Comparison of ENCODE assay signal across 8 cellular contexts in genomic region chr6:43053545-43054205, GRCh38. TPM values are rescaled to one million over a fixed set of nuclear protein-coding genes. Genes with fewer than 3 reads are reported as not detected.
DNase-seq lines count a peak whose midpoint lies in the region; ATAC-seq and TF ChIP-seq lines count a peak whose summit lies in the region.

TSS of gene CUL7 (minus strand) at chr6:43053851. CDS start at chr6:43052788, 1,063 bp downstream.

- H3K36me3 Mint-ChIP-seq in activated T-helper 1 cell treated with anti-CD3 and anti-CD28 coated beads, Interleukin-12 subunit alpha, Interleukin-12 subunit beta, Interleukin-2, Interleukin-4 antibody, amounts not matched to agents 30 ng/mL and 10 ng/mL and 1 ng/mL, durations not matched to agents 14 hours and 24 hours and 36 hours (ENCODE audit: low read depth): peaks cover 38% of the 10 kb centered on the region
- H3K36me3 Mint-ChIP-seq in naive thymus-derived CD4-positive, alpha-beta T cell: peaks cover 0 to 28% (median 7%) of the 10 kb centered on the region in 5 donors
- H3K36me3 Mint-ChIP-seq in stimulated activated memory B cell treated with anti-CD40 and anti-IgM and Interleukin-4, amounts not matched to agents 10 μg/mL and 1 μg/mL and 100 μg/mL, for 72 hours: peaks cover 51% of the 10 kb centered on the region

- ATAC-seq in naive thymus-derived CD4-positive, alpha-beta T cell: peak; percentile 99
- peak; percentile 98 for ATAC-seq in stimulated activated memory B cell treated with anti-CD40 and anti-IgM and Interleukin-4, amounts not matched to agents 10 μg/mL and 1 μg/mL and 100 μg/mL, for 72 hours

- peak within 1 kb of the TSS; percentile 98 for H3K27ac Mint-ChIP-seq in activated T-helper 1 cell treated with anti-CD3 and anti-CD28 coated beads, Interleukin-12 subunit alpha, Interleukin-12 subunit beta, Interleukin-2, Interleukin-4 antibody, amounts not matched to agents 30 ng/mL and 10 ng/mL and 1 ng/mL, durations not matched to agents 14 hours and 24 hours and 36 hours
- H3K27ac Mint-ChIP-seq in naive thymus-derived CD4-positive, alpha-beta T cell: peak within 1 kb of the TSS; percentile 92 to 99 (median 97)
- H3K27ac Mint-ChIP-seq in stimulated activated memory B cell treated with anti-CD40 and anti-IgM and Interleukin-4, amounts not matched to agents 10 μg/mL and 1 μg/mL and 100 μg/mL, for 72 hours: peak within 1 kb of the TSS; percentile 96

- H3K4me3 ChIP-seq in DOHH2 (ENCODE audit: low read length) (peak within 1 kb of the TSS; percentile 80), GM23248 (peak within 1 kb of the TSS; percentile 93), LNCaP clone FGC (ENCODE audit: low read depth, low read length) (peak within 1 kb of the TSS; percentile 94)
- peak within 1 kb of the TSS; percentile 70 for H3K4me3 ChIP-seq in naive thymus-derived CD4-positive, alpha-beta T cell (ENCODE audit: low read length)

- peak; percentile 14 for TF ChIP-seq CTCF in DOHH2 (IDR thresholded peaks at IDR 0.05; ENCODE audit: low read depth, low read length, poor library complexity, severe bottlenecking)
- no peak for TF ChIP-seq CTCF in LNCaP clone FGC (IDR thresholded peaks at IDR 0.05; ENCODE audit: control insufficient read depth, extremely low read depth, insufficient read depth)

- intact Hi-C loops in activated T-helper 1 cell treated with anti-CD3 and anti-CD28 coated beads, Interleukin-12 subunit alpha, Interleukin-12 subunit beta, Interleukin-2, Interleukin-4 antibody, amounts not matched to agents 30 ng/mL and 10 ng/mL and 1 ng/mL, durations not matched to agents 14 hours and 24 hours and 36 hours (cut with micrococcal nuclease): loop anchor here (1.0 to 10.0 kb wide), 9 partner anchors 39 to 1334 kb away; partner anchors contain the start of genes BICRAL, CDC5L, CNPY3 and GTPBP2
- intact Hi-C loops in naive thymus-derived CD4-positive, alpha-beta T cell (cut with micrococcal nuclease): loop anchor here (1.0 to 10.0 kb wide), 9 partner anchors 32 to 1319 kb away; partner anchors contain the start of genes CNPY3 (in 2 of the 2), KLHDC3 (in 2 of the 2), PEX6 (in 2 of the 2) and PPP2R5D (in 2 of the 2)

- H3K9ac ChIP-seq in GM23248: peak within 1 kb of the TSS; percentile 99

- H3K4me2 ChIP-seq in DOHH2 (ENCODE audit: low read length): peak within 1 kb of the TSS; percentile 81
- peak within 1 kb of the TSS; percentile 99 for H3K4me2 ChIP-seq in GM23248 (ENCODE audit: unreplicated experiment)

- 2 to 4% methylated on average over 32 to 43 of the region's 45 CpGs for WGBS in GM23248 (ENCODE audit: low coverage in 1 of 2, low lambda C conversion rate in 2 of 2, missing lambda C conversion rate in 2 of 2), 2 experiments

- H3K36me3 ChIP-seq in DOHH2 (ENCODE audit: control insufficient read depth, low read length): peaks cover 22% of the 10 kb centered on the region
- H3K36me3 ChIP-seq in GM23248 (ENCODE audit: low read depth): peaks cover 10% of the 10 kb centered on the region
- H3K36me3 ChIP-seq in naive thymus-derived CD4-positive, alpha-beta T cell (ENCODE audit: control insufficient read depth in 2 of 3, insufficient read depth in 3 of 3, low read length in 3 of 3): peaks cover 0 to 36% (median 4%) of the 10 kb centered on the region in 3 experiments

- no peaks in the 10 kb centered on the region for H3K27me3 Mint-ChIP-seq in activated T-helper 1 cell treated with anti-CD3 and anti-CD28 coated beads, Interleukin-12 subunit alpha, Interleukin-12 subunit beta, Interleukin-2, Interleukin-4 antibody, amounts not matched to agents 30 ng/mL and 10 ng/mL and 1 ng/mL, durations not matched to agents 14 hours and 24 hours and 36 hours (ENCODE audit: insufficient read depth)
- H3K27me3 Mint-ChIP-seq in naive thymus-derived CD4-positive, alpha-beta T cell: no peaks in the 10 kb centered on the region
- no peaks in the 10 kb centered on the region for H3K27me3 Mint-ChIP-seq in stimulated activated memory B cell treated with anti-CD40 and anti-IgM and Interleukin-4, amounts not matched to agents 10 μg/mL and 1 μg/mL and 100 μg/mL, for 72 hours

- H3K27me3 ChIP-seq in DOHH2 (ENCODE audit: control insufficient read depth, low read length) (no peaks in the 10 kb centered on the region), GM23248 (replicated peaks; ENCODE audit: insufficient read depth) (no peaks in the 10 kb centered on the region)
- H3K27me3 ChIP-seq in naive thymus-derived CD4-positive, alpha-beta T cell (ENCODE audit: control insufficient read depth in 2 of 2, insufficient read depth in 2 of 2, low read length in 2 of 2): no peaks in the 10 kb centered on the region

- H3K4me1 ChIP-seq in DOHH2 (ENCODE audit: control insufficient read depth, low read length): peaks cover 25% of the 10 kb centered on the region
- H3K4me1 ChIP-seq in GM23248 (ENCODE audit: insufficient read depth): peaks cover 29% of the 10 kb centered on the region
- H3K4me1 ChIP-seq in naive thymus-derived CD4-positive, alpha-beta T cell (ENCODE audit: control insufficient read depth in 2 of 2, insufficient read depth in 2 of 2, low read length in 2 of 2): peaks cover 8 to 24% of the 10 kb centered on the region in 2 donors

- H3K79me2 ChIP-seq in DOHH2 (ENCODE audit: control insufficient read depth, low read length): peaks cover 21% of the 10 kb centered on the region
- H3K79me2 ChIP-seq in GM23248 (ENCODE audit: insufficient read depth): peaks cover 55% of the 10 kb centered on the region

- H4K20me1 ChIP-seq in DOHH2 (ENCODE audit: control insufficient read depth, insufficient read depth, low read depth, low read length) (no peaks in the 10 kb centered on the region), GM23248 (ENCODE audit: insufficient read depth) (no peaks in the 10 kb centered on the region)

- POLR2A ChIA-PET in naive thymus-derived CD4-positive, alpha-beta T cell (lab: Charles Lee): interaction anchor here (0.6 to 4.3 kb wide), 21 partner anchors 9 to 553 kb away, joined by 3 to 37 read pairs (median 4); partner anchors contain the start of genes CNPY3, KLHDC3, MEA1 and PEX6

- peaks cover 53% of the 10 kb centered on the region for H3K4me1 Mint-ChIP-seq in activated T-helper 1 cell treated with anti-CD3 and anti-CD28 coated beads, Interleukin-12 subunit alpha, Interleukin-12 subunit beta, Interleukin-2, Interleukin-4 antibody, amounts not matched to agents 30 ng/mL and 10 ng/mL and 1 ng/mL, durations not matched to agents 14 hours and 24 hours and 36 hours (ENCODE audit: low read depth)
- peaks cover 37 to 58% (median 50%) of the 10 kb centered on the region in 7 donors for H3K4me1 Mint-ChIP-seq in naive thymus-derived CD4-positive, alpha-beta T cell
- H3K4me1 Mint-ChIP-seq in stimulated activated memory B cell treated with anti-CD40 and anti-IgM and Interleukin-4, amounts not matched to agents 10 μg/mL and 1 μg/mL and 100 μg/mL, for 72 hours: peaks cover 51% of the 10 kb centered on the region

- peak within 1 kb of the TSS; percentile 99 for H3K4me3 Mint-ChIP-seq in activated T-helper 1 cell treated with anti-CD3 and anti-CD28 coated beads, Interleukin-12 subunit alpha, Interleukin-12 subunit beta, Interleukin-2, Interleukin-4 antibody, amounts not matched to agents 30 ng/mL and 10 ng/mL and 1 ng/mL, durations not matched to agents 14 hours and 24 hours and 36 hours
- peak within 1 kb of the TSS; percentile 86 to 99 (median 94) for H3K4me3 Mint-ChIP-seq in naive thymus-derived CD4-positive, alpha-beta T cell
- H3K4me3 Mint-ChIP-seq in stimulated activated memory B cell treated with anti-CD40 and anti-IgM and Interleukin-4, amounts not matched to agents 10 μg/mL and 1 μg/mL and 100 μg/mL, for 72 hours: peak within 1 kb of the TSS; percentile 98

- H3F3A ChIP-seq in DOHH2 (ENCODE audit: control insufficient read depth, insufficient read depth) (peaks cover 9% of the 10 kb centered on the region), GM23248 (ENCODE audit: insufficient read depth) (no peaks in the 10 kb centered on the region)

- H2AFZ ChIP-seq in GM23248: peak within 1 kb of the TSS; percentile 63

- in situ Hi-C loops in GM23248 (cut with MboI): no loop called here

- CTCF ChIA-PET in naive thymus-derived CD4-positive, alpha-beta T cell (lab: Charles Lee): interaction anchor here (1.0 to 1.2 kb wide), 5 partner anchors 29 to 124 kb away, joined by 3 to 5 read pairs (median 4); partner anchors contain the start of genes KLHDC3 and RRP36

- DNase-seq in GM23248 (peak; percentile 99), LNCaP clone FGC (ENCODE audit: low read depth) (peak; percentile 86), RPMI8226 (peak; percentile 95), fibroblast of gingiva (ENCODE audit: low read depth) (peak; percentile 96)
- peak; percentile 89 for DNase-seq in activated T-helper 1 cell treated with anti-CD3 and anti-CD28 coated beads, Interleukin-12 subunit alpha, Interleukin-12 subunit beta, Interleukin-2, Interleukin-4 antibody, amounts not matched to agents 30 ng/mL and 10 ng/mL and 1 ng/mL, durations not matched to agents 14 hours and 24 hours and 36 hours (ENCODE audit: low spot score)
- DNase-seq in naive thymus-derived CD4-positive, alpha-beta T cell: peak; percentile 72 to 90 (median 88)

- H3K9me3 ChIP-seq in DOHH2 (ENCODE audit: control insufficient read depth, insufficient read depth, low read length) (no peaks in the 10 kb centered on the region), GM23248 (ENCODE audit: low read depth) (no peaks in the 10 kb centered on the region)
- no peaks in the 10 kb centered on the region for H3K9me3 ChIP-seq in naive thymus-derived CD4-positive, alpha-beta T cell (ENCODE audit: control insufficient read depth in 2 of 3, low read length in 3 of 3)

- H3K27ac ChIP-seq in DOHH2 (ENCODE audit: low read depth, low read length): peak within 1 kb of the TSS; percentile 33
- H3K27ac ChIP-seq in GM23248: peak within 1 kb of the TSS; percentile 93
- H3K27ac ChIP-seq in naive thymus-derived CD4-positive, alpha-beta T cell (ENCODE audit: low read depth, low read length): peak within 1 kb of the TSS; percentile 89

- H3K9me2 ChIP-seq in DOHH2 (replicated peaks; ENCODE audit: control insufficient read depth, low read length) (no peaks in the 10 kb centered on the region), GM23248 (ENCODE audit: insufficient read depth) (no peaks in the 10 kb centered on the region)

- H3K9me3 Mint-ChIP-seq in activated T-helper 1 cell treated with anti-CD3 and anti-CD28 coated beads, Interleukin-12 subunit alpha, Interleukin-12 subunit beta, Interleukin-2, Interleukin-4 antibody, amounts not matched to agents 30 ng/mL and 10 ng/mL and 1 ng/mL, durations not matched to agents 14 hours and 24 hours and 36 hours: no peaks in the 10 kb centered on the region
- no peaks in the 10 kb centered on the region for H3K9me3 Mint-ChIP-seq in naive thymus-derived CD4-positive, alpha-beta T cell
- no peaks in the 10 kb centered on the region for H3K9me3 Mint-ChIP-seq in stimulated activated memory B cell treated with anti-CD40 and anti-IgM and Interleukin-4, amounts not matched to agents 10 μg/mL and 1 μg/mL and 100 μg/mL, for 72 hours

RNA-seq across cellular contexts. Expression of gene CUL7, which starts in this region (rescaled TPM):
- 50.1 and 54.1 TPM in 2 replicates for total RNA-seq in GM23248 (2014; rRNA removed; shearing (Covaris generic))
- polyA plus RNA-seq in GM23248 (2016; fragmentation: Nextera tagmentation; extraction: Ambion mirVana): 21.8 and 23.7 TPM in 2 replicates
- 20.1 and 23.2 TPM in 2 replicates for total RNA-seq in activated T-helper 1 cell treated with anti-CD3 and anti-CD28 coated beads, Interleukin-12 subunit alpha, Interleukin-12 subunit beta, Interleukin-2, Interleukin-4 antibody, amounts not matched to agents 30 ng/mL and 10 ng/mL and 1 ng/mL, durations not matched to agents 14 hours and 24 hours and 36 hours
- total RNA-seq in naive thymus-derived CD4-positive, alpha-beta T cell: 10 to 100 TPM in 4 of 5 experiments, 1 to 10 TPM in 1; 9.8 to 14.5 (median 12.7) TPM
- polyA plus RNA-seq in naive thymus-derived CD4-positive, alpha-beta T cell: 1 to 10 TPM; 2.9 to 4.0 TPM

Comparison
In these comparisons a context has a peak if more than half of its experiments do, and no peak if none do; other contexts are left out.
1. Peak in every context shown above with its lines: DNase-seq, ATAC-seq, H3K4me3 ChIP-seq and H3K27ac ChIP-seq.
2. H3K27ac ChIP-seq: peak in every context shown above with its lines; median percentile 93 in GM23248; 89 in naive thymus-derived CD4-positive, alpha-beta T cell; 33 in DOHH2.